Comparison of ENCODE assay signal across 7 cellular contexts in genomic region chr1:15337656-15338402, GRCh38.
DNase-seq lines count a peak whose midpoint lies in the region; ATAC-seq and TF ChIP-seq lines count a peak whose summit lies in the region.

No MANE protein-coding gene starts in this region.

- H3K9ac ChIP-seq in subcutaneous abdominal adipose tissue (ENCODE audit: low read length in 5 of 5) = peak overlapping the region in 1 of 5 donors; percentile 26

- peaks cover 4% of the 10 kb centered on the region; the same call in 1 of the 2 replicates for H3K9me3 Mint-ChIP-seq in HFFc6

- H3K27me3 Mint-ChIP-seq in HFFc6 (ENCODE audit: insufficient read depth) = peaks cover 3% of the 10 kb centered on the region; the same call in 1 of the 2 replicates

- TF ChIP-seq CTCF in HFFc6 (IDR thresholded peaks at IDR 0.05) = no peak

- H3K9me3 ChIP-seq in right cardiac atrium (ENCODE audit: control insufficient read depth, low read length) = no peaks in the 10 kb centered on the region
- peaks cover 0 to 3% (median 2%) of the 10 kb centered on the region in 5 donors for H3K9me3 ChIP-seq in subcutaneous abdominal adipose tissue (ENCODE audit: control insufficient read depth in 5 of 5, low read length in 5 of 5)

- DNase-seq in HFFc6 (peak; percentile 87), amniotic epithelial cell (ENCODE audit: low read depth) (peak; percentile 63), right cardiac atrium (peak in 1 of 3 donors; percentile 47), NCI-H1436 (lab: John Stamatoyannopoulos, UW) (no peak), caudate nucleus (lab: John Stamatoyannopoulos, UW) (no peak), NCI-H1092 treated with DMSO at 0.1 percent for 48 hours (lab: John Stamatoyannopoulos, UW) (no peak)

- H3K36me3 ChIP-seq in subcutaneous abdominal adipose tissue (ENCODE audit: control insufficient read depth in 5 of 5, insufficient read depth in 5 of 5, low read length in 5 of 5) = no peaks in the 10 kb centered on the region

- H3K4me3 ChIP-seq in right cardiac atrium (ENCODE audit: low read length) = no peak overlapping the region
- peak overlapping the region in 2 of 5 donors; percentile 2 to 32 for H3K4me3 ChIP-seq in subcutaneous abdominal adipose tissue (ENCODE audit: low read depth in 1 of 5, low read length in 5 of 5)

- peaks cover 14% of the 10 kb centered on the region for H3K36me3 Mint-ChIP-seq in HFFc6 (ENCODE audit: low read depth)

- intact Hi-C loops in right cardiac atrium (cut with DNase I) = loop anchor here in 1 of 4 donors (5.0 kb wide), 1 partner anchor 79 kb away; no protein-coding TSS in a partner anchor

- H3K27ac Mint-ChIP-seq in HFFc6 = peak overlapping the region; percentile 95

- H3K4me1 ChIP-seq in right cardiac atrium (ENCODE audit: control insufficient read depth, insufficient read depth, low read length) (peaks cover 11% of the 10 kb centered on the region), subcutaneous abdominal adipose tissue (ENCODE audit: control insufficient read depth in 5 of 5, insufficient read depth in 5 of 5, low read length in 5 of 5) (peaks cover 1 to 33% (median 17%) of the 10 kb centered on the region in 5 donors)

- H3K4me1 Mint-ChIP-seq in HFFc6 (ENCODE audit: low read depth) = peaks cover 55% of the 10 kb centered on the region

- peak overlapping the region; percentile 83 for H3K27ac ChIP-seq in right cardiac atrium (ENCODE audit: low read length)
- peak overlapping the region; percentile 54 for H3K27ac ChIP-seq in subcutaneous abdominal adipose tissue (ENCODE audit: low read depth, low read length)
- no peak overlapping the region for H3K27ac ChIP-seq in caudate nucleus (ENCODE audit: low read depth, low read length)

- H3K27me3 ChIP-seq in right cardiac atrium (ENCODE audit: control insufficient read depth, insufficient read depth) (no peaks in the 10 kb centered on the region), subcutaneous abdominal adipose tissue (ENCODE audit: control insufficient read depth in 5 of 5, insufficient read depth in 4 of 5, low read length in 5 of 5) (no peaks in the 10 kb centered on the region)

- WGBS in right cardiac atrium = 27% methylated on average over 17 of the region's 17 CpGs

- peak overlapping the region; percentile 79 for H3K4me3 Mint-ChIP-seq in HFFc6

- ATAC-seq in right cardiac atrium = peak; percentile 80 to 91

Comparison
In these comparisons a context has a peak if more than half of its experiments do, and no peak if none do; other contexts are left out.
1. DNase-seq: peak in HFFc6 (single experiment) and amniotic epithelial cell (single experiment); none in NCI-H1436 (single experiment), caudate nucleus (0 of 61) and NCI-H1092 treated with DMSO at 0.1 percent for 48 hours (single experiment).